ENCODE assay signal across 8 cellular contexts in the genomic region with DNA sequence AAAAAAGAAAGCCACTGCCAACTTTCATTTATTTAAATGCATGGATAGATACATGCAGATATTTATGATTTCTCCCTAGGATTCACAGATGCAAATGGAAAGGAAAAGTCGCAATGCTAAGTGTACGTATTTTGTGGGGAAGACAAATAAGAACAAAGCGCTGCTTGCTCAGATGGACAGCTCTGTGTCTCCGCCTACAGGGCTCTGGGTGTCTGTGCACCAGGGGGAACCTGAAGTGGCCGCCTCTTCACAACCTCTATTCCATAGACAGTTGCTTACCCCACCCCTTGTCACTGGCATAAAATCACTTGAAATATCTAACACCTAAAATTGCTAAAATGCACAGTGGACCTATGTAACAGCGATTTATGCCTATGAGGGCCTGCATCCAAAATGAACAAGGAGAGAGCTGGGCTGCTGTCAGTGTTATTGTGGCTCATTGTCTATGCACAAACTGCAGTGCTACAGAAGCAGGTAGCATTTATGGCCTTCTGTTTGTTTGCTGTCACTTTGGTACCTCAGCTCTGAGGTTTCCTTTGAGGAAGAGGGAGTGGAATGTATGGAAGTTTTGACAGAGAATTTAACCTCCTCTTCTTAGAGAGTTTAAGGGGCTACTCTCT. TPM values are rescaled to one million over a fixed set of nuclear protein-coding genes. Genes with fewer than 3 reads are reported as not detected.
A peak's percentile ranks its signal among the peaks of the same experiment; 100 is the strongest.
DNase-seq lines count a peak whose midpoint lies in the region; ATAC-seq and TF ChIP-seq lines count a peak whose summit lies in the region.

No MANE protein-coding gene starts in this region.

- peak; percentile 71 for TF ChIP-seq CTCF in nephron progenitor cell (IDR thresholded peaks at IDR 0.05)
- TF ChIP-seq CTCF in uterus (IDR thresholded peaks at IDR 0.05): peak; percentile 35 to 69 (median 58)
- TF ChIP-seq CTCF in omental fat pad (IDR thresholded peaks at IDR 0.05): no peak

- DNase-seq in CD1c-positive myeloid dendritic cell (ENCODE audit: extremely low spot score) (peak; percentile 55), NCI-H1694 treated with DMSO at 0.1 percent for 48 hours (lab: John Stamatoyannopoulos, UW) (peak; percentile 23), nephron progenitor cell (peak; percentile 53), uterus (peak; percentile 31 to 42), omental fat pad (ENCODE audit: low spot score) (no peak)
- peak; percentile 56 for DNase-seq in activated CD4-positive, alpha-beta memory T cell treated with anti-CD3 and anti-CD28 coated beads for 36 hours

- no peak overlapping the region for H3K4me3 Mint-ChIP-seq in activated CD4-positive, alpha-beta memory T cell treated with anti-CD3 and anti-CD28 coated beads for 36 hours
- H3K4me3 Mint-ChIP-seq in nephron progenitor cell: no peak overlapping the region

- no peak overlapping the region for H3K27ac ChIP-seq in uterus

- peak overlapping the region; percentile 45 for H3K4me3 ChIP-seq in endocrine pancreas (ENCODE audit: control insufficient read depth, insufficient read depth, low read length)
- H3K4me3 ChIP-seq in uterus: no peak overlapping the region

- H3K36me3 ChIP-seq in endocrine pancreas (ENCODE audit: control insufficient read depth, insufficient read depth, low read length) (no peaks in the 10 kb centered on the region), uterus (no peaks in the 10 kb centered on the region)

- ATAC-seq in GM19023 (IDR thresholded peaks at IDR 0.05; ENCODE audit: unreplicated experiment) (peak; percentile 69), omental fat pad (ENCODE audit: low FRiP score) (no peak)

- intact Hi-C loops in activated CD4-positive, alpha-beta memory T cell treated with anti-CD3 and anti-CD28 coated beads for 36 hours (cut with micrococcal nuclease): loop anchor here (2.0 kb wide), 1 partner anchor 562 kb away; no protein-coding TSS in a partner anchor
- intact Hi-C loops in uterus (cut with DNase I; ENCODE audit: low total_unique reads): no loop called here

- H3K4me1 ChIP-seq in endocrine pancreas (ENCODE audit: control insufficient read depth, insufficient read depth, low read length) (no peaks in the 10 kb centered on the region), uterus (no peaks in the 10 kb centered on the region)

- no peaks in the 10 kb centered on the region for H3K36me3 Mint-ChIP-seq in activated CD4-positive, alpha-beta memory T cell treated with anti-CD3 and anti-CD28 coated beads for 36 hours
- H3K36me3 Mint-ChIP-seq in nephron progenitor cell (ENCODE audit: low read depth): no peaks in the 10 kb centered on the region

- CTCF ChIA-PET in activated CD4-positive, alpha-beta memory T cell treated with anti-CD3 and anti-CD28 coated beads for 36 hours (lab: Charles Lee): interaction anchor here (0.7 to 2.0 kb wide), 5 partner anchors 10 to 1505 kb away, joined by 3 to 13 read pairs (median 4); no protein-coding TSS in a partner anchor

- H3K27me3 Mint-ChIP-seq in activated CD4-positive, alpha-beta memory T cell treated with anti-CD3 and anti-CD28 coated beads for 36 hours: no peaks in the 10 kb centered on the region
- H3K27me3 Mint-ChIP-seq in nephron progenitor cell (ENCODE audit: low read depth, poor library complexity): no peaks in the 10 kb centered on the region

- H3K9me3 Mint-ChIP-seq in activated CD4-positive, alpha-beta memory T cell treated with anti-CD3 and anti-CD28 coated beads for 36 hours: no peaks in the 10 kb centered on the region
- H3K9me3 Mint-ChIP-seq in nephron progenitor cell: peaks cover 27% of the 10 kb centered on the region

- H3K4me1 Mint-ChIP-seq in activated CD4-positive, alpha-beta memory T cell treated with anti-CD3 and anti-CD28 coated beads for 36 hours (ENCODE audit: low read depth): no peaks in the 10 kb centered on the region
- peaks cover 11% of the 10 kb centered on the region for H3K4me1 Mint-ChIP-seq in nephron progenitor cell

- TF ChIP-seq POLR2A in uterus (IDR thresholded peaks at IDR 0.05): no peak

- H3K9ac ChIP-seq in endocrine pancreas (ENCODE audit: control insufficient read depth, insufficient read depth, low read length): no peak overlapping the region

- POLR2A ChIA-PET in activated CD4-positive, alpha-beta memory T cell treated with anti-CD3 and anti-CD28 coated beads for 36 hours (lab: Charles Lee): no interaction called here

- H3K9me3 ChIP-seq in endocrine pancreas (ENCODE audit: control insufficient read depth, low read length) (no peaks in the 10 kb centered on the region), uterus (no peaks in the 10 kb centered on the region)

- H3K27me3 ChIP-seq in endocrine pancreas (ENCODE audit: control insufficient read depth, insufficient read depth, low read length) (no peaks in the 10 kb centered on the region), uterus (no peaks in the 10 kb centered on the region)

- H3K27ac Mint-ChIP-seq in activated CD4-positive, alpha-beta memory T cell treated with anti-CD3 and anti-CD28 coated beads for 36 hours: no peak overlapping the region
- no peak overlapping the region for H3K27ac Mint-ChIP-seq in nephron progenitor cell

RNA-seq across cellular contexts. Expression of a gene that starts 58.6 kb away (rescaled TPM):
- total RNA-seq in activated CD4-positive, alpha-beta memory T cell treated with anti-CD3 and anti-CD28 coated beads for 36 hours: not detected
- not detected for total RNA-seq in uterus
- total RNA-seq in omental fat pad: not detected

Comparison
In these comparisons a context has a peak if more than half of its experiments do, and no peak if none do; other contexts are left out.
1. CTCF ChIP-seq: peak in nephron progenitor cell (single experiment) and uterus (4 of 4); none in omental fat pad (0 of 3).